ENCODE assay signal across 1 cellular context in the genomic region with DNA sequence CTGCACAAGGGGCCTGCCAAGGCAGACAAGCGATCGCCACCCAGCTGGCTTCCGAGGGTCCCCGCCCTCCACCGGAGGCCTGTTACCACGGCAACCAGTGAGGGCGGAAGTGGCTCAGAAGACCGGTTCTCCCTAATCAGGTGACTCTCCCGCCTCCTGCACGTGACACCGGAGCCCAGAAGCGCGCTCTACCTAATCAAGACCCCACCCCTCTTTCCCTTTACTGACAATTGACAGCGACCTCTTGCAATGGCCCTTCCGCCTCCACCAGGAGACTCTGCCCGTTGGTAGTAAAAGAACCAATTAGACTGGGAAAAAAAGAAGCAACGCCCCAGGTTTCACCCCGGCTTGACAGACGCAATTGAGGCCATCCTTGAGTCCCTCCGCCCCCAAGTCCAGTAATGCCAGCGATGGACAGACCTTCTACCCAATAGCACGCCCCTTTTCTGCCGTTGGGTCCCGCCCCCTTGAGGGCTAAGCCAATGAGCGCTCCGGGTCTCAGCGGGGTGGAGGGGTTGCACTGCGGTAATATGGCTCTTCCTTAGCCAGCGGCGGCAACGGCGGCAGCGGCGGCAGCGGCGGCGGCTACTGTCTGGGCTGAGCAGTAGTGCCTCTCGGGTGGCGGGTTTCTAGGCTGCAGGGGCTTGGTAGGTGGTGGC.
TF ChIP-seq lines count a peak whose summit lies in the region.

A gene (plus strand): TSS at position 525 of the 659 bp plus-strand sequence. CDS start 198 bp downstream, outside the sequence.

TF ChIP-seq in K562, 482 proteins besides CTCF, POLR2A, EP300 and RAD21 (continued from another document and continues in another):
- TF ChIP-seq, protein P1, sequence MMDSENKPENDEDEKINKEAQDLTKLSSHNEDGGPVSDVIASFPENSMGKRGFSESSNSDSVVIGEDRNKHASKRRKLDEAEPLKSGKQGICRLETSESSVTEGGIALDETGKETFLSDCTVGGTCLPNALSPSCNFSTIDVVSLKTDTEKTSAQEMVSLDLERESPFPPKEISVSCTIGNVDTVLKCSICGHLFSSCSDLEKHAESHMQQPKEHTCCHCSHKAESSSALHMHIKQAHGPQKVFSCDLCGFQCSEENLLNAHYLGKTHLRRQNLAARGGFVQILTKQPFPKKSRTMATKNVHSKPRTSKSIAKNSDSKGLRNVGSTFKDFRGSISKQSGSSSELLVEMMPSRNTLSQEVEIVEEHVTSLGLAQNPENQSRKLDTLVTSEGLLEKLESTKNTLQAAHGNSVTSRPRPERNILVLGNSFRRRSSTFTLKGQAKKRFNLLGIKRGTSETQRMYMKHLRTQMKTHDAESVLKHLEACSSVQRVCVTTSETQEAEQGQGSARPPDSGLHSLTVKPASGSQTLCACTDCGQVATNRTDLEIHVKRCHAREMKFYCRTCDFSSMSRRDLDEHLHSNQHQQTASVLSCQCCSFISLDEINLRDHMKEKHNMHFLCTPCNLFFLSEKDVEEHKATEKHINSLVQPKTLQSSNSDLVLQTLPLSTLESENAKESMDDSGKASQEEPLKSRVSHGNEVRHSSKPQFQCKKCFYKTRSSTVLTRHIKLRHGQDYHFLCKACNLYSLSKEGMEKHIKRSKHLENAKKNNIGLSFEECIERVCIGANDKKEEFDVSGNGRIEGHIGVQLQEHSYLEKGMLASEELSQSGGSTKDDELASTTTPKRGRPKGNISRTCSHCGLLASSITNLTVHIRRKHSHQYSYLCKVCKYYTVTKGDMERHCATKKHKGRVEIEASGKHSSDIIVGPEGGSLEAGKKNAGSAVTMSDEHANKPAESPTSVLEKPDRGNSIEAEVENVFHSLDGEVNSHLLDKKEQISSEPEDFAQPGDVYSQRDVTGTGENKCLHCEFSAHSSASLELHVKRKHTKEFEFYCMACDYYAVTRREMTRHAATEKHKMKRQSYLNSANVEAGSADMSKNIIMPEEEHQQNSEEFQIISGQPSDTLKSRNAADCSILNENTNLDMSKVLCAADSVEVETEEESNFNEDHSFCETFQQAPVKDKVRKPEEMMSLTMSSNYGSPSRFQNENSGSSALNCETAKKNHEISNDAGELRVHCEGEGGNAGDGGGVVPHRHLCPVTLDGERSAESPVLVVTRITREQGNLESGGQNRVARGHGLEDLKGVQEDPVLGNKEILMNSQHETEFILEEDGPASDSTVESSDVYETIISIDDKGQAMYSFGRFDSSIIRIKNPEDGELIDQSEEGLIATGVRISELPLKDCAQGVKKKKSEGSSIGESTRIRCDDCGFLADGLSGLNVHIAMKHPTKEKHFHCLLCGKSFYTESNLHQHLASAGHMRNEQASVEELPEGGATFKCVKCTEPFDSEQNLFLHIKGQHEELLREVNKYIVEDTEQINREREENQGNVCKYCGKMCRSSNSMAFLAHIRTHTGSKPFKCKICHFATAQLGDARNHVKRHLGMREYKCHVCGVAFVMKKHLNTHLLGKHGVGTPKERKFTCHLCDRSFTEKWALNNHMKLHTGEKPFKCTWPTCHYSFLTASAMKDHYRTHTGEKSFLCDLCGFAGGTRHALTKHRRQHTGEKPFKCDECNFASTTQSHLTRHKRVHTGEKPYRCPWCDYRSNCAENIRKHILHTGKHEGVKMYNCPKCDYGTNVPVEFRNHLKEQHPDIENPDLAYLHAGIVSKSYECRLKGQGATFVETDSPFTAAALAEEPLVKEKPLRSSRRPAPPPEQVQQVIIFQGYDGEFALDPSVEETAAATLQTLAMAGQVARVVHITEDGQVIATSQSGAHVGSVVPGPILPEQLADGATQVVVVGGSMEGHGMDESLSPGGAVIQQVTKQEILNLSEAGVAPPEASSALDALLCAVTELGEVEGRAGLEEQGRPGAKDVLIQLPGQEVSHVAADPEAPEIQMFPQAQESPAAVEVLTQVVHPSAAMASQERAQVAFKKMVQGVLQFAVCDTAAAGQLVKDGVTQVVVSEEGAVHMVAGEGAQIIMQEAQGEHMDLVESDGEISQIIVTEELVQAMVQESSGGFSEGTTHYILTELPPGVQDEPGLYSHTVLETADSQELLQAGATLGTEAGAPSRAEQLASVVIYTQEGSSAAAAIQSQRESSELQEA (IDR thresholded peaks at IDR 0.05; ENCODE audit: low read depth): no peak
- TF ChIP-seq CBFA2T2 (conservative IDR thresholded peaks at IDR 0.05): peak; percentile 96
- TF ChIP-seq FOS (IDR thresholded peaks at IDR 0.05; ENCODE audit: extremely low read depth, insufficient read length): peak; percentile 97
- TF ChIP-seq, protein P2, sequence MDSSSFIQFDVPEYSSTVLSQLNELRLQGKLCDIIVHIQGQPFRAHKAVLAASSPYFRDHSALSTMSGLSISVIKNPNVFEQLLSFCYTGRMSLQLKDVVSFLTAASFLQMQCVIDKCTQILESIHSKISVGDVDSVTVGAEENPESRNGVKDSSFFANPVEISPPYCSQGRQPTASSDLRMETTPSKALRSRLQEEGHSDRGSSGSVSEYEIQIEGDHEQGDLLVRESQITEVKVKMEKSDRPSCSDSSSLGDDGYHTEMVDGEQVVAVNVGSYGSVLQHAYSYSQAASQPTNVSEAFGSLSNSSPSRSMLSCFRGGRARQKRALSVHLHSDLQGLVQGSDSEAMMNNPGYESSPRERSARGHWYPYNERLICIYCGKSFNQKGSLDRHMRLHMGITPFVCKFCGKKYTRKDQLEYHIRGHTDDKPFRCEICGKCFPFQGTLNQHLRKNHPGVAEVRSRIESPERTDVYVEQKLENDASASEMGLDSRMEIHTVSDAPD (CRISPR knock-in tag; IDR thresholded peaks at IDR 0.05): no peak
- TF ChIP-seq, protein P3, sequence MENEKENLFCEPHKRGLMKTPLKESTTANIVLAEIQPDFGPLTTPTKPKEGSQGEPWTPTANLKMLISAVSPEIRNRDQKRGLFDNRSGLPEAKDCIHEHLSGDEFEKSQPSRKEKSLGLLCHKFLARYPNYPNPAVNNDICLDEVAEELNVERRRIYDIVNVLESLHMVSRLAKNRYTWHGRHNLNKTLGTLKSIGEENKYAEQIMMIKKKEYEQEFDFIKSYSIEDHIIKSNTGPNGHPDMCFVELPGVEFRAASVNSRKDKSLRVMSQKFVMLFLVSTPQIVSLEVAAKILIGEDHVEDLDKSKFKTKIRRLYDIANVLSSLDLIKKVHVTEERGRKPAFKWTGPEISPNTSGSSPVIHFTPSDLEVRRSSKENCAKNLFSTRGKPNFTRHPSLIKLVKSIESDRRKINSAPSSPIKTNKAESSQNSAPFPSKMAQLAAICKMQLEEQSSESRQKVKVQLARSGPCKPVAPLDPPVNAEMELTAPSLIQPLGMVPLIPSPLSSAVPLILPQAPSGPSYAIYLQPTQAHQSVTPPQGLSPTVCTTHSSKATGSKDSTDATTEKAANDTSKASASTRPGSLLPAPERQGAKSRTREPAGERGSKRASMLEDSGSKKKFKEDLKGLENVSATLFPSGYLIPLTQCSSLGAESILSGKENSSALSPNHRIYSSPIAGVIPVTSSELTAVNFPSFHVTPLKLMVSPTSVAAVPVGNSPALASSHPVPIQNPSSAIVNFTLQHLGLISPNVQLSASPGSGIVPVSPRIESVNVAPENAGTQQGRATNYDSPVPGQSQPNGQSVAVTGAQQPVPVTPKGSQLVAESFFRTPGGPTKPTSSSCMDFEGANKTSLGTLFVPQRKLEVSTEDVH (IDR thresholded peaks at IDR 0.05; ENCODE audit: low read depth, partially characterized antibody): peak; percentile 84
- no peak for TF ChIP-seq BRD4 (IDR thresholded peaks at IDR 0.05)
- peak; percentile 86 for TF ChIP-seq DIDO1 (tag; IDR thresholded peaks at IDR 0.05; ENCODE audit: low read depth)
- TF ChIP-seq FOXJ2 (tag; IDR thresholded peaks at IDR 0.05): peak; percentile 78; the same call in 1 of the 2 replicates
- peak; percentile 17; the same call in 1 of the 2 replicates for TF ChIP-seq ARID1B (IDR thresholded peaks at IDR 0.05)
- TF ChIP-seq ZNF23 (CRISPR knock-in tag; IDR thresholded peaks at IDR 0.05): no peak
- no peak for TF ChIP-seq FUS (optimal IDR thresholded peaks at IDR 0.05; ENCODE audit: low read depth, low read length)
- TF ChIP-seq, protein P4, sequence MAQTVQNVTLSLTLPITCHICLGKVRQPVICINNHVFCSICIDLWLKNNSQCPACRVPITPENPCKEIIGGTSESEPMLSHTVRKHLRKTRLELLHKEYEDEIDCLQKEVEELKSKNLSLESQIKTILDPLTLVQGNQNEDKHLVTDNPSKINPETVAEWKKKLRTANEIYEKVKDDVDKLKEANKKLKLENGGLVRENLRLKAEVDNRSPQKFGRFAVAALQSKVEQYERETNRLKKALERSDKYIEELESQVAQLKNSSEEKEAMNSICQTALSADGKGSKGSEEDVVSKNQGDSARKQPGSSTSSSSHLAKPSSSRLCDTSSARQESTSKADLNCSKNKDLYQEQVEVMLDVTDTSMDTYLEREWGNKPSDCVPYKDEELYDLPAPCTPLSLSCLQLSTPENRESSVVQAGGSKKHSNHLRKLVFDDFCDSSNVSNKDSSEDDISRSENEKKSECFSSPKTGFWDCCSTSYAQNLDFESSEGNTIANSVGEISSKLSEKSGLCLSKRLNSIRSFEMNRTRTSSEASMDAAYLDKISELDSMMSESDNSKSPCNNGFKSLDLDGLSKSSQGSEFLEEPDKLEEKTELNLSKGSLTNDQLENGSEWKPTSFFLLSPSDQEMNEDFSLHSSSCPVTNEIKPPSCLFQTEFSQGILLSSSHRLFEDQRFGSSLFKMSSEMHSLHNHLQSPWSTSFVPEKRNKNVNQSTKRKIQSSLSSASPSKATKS (CRISPR knock-in tag; IDR thresholded peaks at IDR 0.05): no peak
- 0 out of 2 replicates have a peak, but pooled peaks have one; percentile 33 for TF ChIP-seq NFRKB (IDR thresholded peaks at IDR 0.05; ENCODE audit: low read depth)
- 0 out of 2 replicates have a peak, but pooled peaks have one; percentile 79 for TF ChIP-seq HDAC2 (IDR thresholded peaks at IDR 0.05)
- TF ChIP-seq TAF1 (IDR thresholded peaks at IDR 0.05; ENCODE audit: control insufficient read depth, extremely low read depth, insufficient read depth, low read length, severe bottlenecking): peak; percentile 82
- 0 out of 4 replicates have a peak, but pooled peaks of 1 of the 2 experiments have one; percentile 60 for TF ChIP-seq ARNT (IDR thresholded peaks at IDR 0.05)
- TF ChIP-seq ASH1L (IDR thresholded peaks at IDR 0.05; ENCODE audit: borderline replicate concordance, low read depth, partially characterized antibody): peak; percentile 94
- TF ChIP-seq, protein P5, sequence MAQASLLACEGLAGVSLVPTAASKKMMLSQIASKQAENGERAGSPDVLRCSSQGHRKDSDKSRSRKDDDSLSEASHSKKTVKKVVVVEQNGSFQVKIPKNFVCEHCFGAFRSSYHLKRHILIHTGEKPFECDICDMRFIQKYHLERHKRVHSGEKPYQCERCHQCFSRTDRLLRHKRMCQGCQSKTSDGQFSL (CRISPR knock-in tag; IDR thresholded peaks at IDR 0.05): peak; percentile 65; the same call in 1 of the 2 replicates
- TF ChIP-seq, protein P5 (tag; IDR thresholded peaks at IDR 0.05): no peak
- TF ChIP-seq TAL1 (IDR thresholded peaks at IDR 0.05): no peak; the same call in 1 of the 2 replicates
- TF ChIP-seq TBL1XR1 (IDR thresholded peaks at IDR 0.05; ENCODE audit: low read length in 2 of 2): peak in 1 of 2 experiments; percentile 9; a peak in 1 of 4 replicates
- TF ChIP-seq SMARCC2 (IDR thresholded peaks at IDR 0.05; ENCODE audit: low read depth): no peak
- TF ChIP-seq, protein P6, sequence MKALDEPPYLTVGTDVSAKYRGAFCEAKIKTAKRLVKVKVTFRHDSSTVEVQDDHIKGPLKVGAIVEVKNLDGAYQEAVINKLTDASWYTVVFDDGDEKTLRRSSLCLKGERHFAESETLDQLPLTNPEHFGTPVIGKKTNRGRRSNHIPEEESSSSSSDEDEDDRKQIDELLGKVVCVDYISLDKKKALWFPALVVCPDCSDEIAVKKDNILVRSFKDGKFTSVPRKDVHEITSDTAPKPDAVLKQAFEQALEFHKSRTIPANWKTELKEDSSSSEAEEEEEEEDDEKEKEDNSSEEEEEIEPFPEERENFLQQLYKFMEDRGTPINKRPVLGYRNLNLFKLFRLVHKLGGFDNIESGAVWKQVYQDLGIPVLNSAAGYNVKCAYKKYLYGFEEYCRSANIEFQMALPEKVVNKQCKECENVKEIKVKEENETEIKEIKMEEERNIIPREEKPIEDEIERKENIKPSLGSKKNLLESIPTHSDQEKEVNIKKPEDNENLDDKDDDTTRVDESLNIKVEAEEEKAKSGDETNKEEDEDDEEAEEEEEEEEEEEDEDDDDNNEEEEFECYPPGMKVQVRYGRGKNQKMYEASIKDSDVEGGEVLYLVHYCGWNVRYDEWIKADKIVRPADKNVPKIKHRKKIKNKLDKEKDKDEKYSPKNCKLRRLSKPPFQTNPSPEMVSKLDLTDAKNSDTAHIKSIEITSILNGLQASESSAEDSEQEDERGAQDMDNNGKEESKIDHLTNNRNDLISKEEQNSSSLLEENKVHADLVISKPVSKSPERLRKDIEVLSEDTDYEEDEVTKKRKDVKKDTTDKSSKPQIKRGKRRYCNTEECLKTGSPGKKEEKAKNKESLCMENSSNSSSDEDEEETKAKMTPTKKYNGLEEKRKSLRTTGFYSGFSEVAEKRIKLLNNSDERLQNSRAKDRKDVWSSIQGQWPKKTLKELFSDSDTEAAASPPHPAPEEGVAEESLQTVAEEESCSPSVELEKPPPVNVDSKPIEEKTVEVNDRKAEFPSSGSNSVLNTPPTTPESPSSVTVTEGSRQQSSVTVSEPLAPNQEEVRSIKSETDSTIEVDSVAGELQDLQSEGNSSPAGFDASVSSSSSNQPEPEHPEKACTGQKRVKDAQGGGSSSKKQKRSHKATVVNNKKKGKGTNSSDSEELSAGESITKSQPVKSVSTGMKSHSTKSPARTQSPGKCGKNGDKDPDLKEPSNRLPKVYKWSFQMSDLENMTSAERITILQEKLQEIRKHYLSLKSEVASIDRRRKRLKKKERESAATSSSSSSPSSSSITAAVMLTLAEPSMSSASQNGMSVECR (CRISPR knock-in tag; IDR thresholded peaks at IDR 0.05): peak; percentile 75
- TF ChIP-seq, protein P7, sequence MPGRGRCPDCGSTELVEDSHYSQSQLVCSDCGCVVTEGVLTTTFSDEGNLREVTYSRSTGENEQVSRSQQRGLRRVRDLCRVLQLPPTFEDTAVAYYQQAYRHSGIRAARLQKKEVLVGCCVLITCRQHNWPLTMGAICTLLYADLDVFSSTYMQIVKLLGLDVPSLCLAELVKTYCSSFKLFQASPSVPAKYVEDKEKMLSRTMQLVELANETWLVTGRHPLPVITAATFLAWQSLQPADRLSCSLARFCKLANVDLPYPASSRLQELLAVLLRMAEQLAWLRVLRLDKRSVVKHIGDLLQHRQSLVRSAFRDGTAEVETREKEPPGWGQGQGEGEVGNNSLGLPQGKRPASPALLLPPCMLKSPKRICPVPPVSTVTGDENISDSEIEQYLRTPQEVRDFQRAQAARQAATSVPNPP (IDR thresholded peaks at IDR 0.05; ENCODE audit: borderline replicate concordance, insufficient read depth, insufficient read length): no peak
- TF ChIP-seq XRCC3 (IDR thresholded peaks at IDR 0.05): no peak
- TF ChIP-seq HEY1 (CRISPR knock-in tag; IDR thresholded peaks at IDR 0.05; ENCODE audit: borderline replicate concordance): no peak
- no peak for TF ChIP-seq BRF1 (IDR thresholded peaks at IDR 0.05; ENCODE audit: borderline replicate concordance, extremely low read depth, insufficient read length)
- peak; percentile 15 for TF ChIP-seq CTBP1 (IDR thresholded peaks at IDR 0.05; ENCODE audit: borderline replicate concordance)
- TF ChIP-seq CCNT2 (IDR thresholded peaks at IDR 0.05; ENCODE audit: borderline replicate concordance, extremely low read depth, insufficient read length, low read depth, low read length): no peak
- TF ChIP-seq CHD2 (IDR thresholded peaks at IDR 0.05; ENCODE audit: low read depth, low read length): peak; percentile 89
- peak; percentile 47 for TF ChIP-seq CREM (IDR thresholded peaks at IDR 0.05; ENCODE audit: low read depth)
- no peak for TF ChIP-seq ZNF354B (CRISPR knock-in tag; IDR thresholded peaks at IDR 0.05)
- TF ChIP-seq GABPB1 (CRISPR knock-in tag; IDR thresholded peaks at IDR 0.05): peak; percentile 87
- TF ChIP-seq ESRRA (IDR thresholded peaks at IDR 0.05; ENCODE audit: borderline replicate concordance, low read depth): no peak; the same call in 1 of the 2 replicates
